2 cellular contexts compared by ENCODE assay signal in the genomic region with DNA sequence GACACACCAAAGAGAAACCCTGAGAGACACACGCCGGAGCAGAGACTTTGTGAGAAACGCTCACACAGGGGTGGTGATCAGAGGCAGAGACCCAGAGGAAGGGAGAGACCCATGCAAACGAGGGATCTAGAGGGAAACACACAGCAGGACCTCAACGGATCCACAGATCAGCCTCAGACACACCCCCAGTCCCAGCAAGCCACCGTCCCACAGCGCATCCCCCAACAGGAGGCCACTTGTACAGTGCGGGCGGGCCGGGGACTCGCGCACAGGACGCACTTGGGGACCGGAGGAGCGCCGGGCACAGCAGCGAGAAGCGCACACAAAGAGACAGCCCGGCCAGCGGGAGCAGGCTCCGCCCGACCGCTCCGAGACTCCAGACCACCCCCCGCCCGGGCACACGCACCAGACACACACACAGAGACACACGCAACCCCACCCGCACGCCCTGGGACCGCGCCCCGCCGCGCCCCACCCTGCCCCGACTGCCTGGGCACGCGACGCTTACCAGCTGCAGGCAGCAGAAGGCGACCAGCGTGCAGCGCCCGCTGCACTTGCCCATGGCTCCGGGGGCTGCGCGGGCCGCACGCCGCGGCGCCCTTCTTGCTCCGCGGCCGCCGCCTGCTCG.
TF ChIP-seq lines count a peak whose summit lies in the region.

No MANE protein-coding gene starts in this region.

TF ChIP-seq in HEK293, 187 proteins besides CTCF, POLR2A, EP300 and RAD21 (continues in another document):
- TF ChIP-seq ZNF214 (tag by site-specific recombination; IDR thresholded peaks at IDR 0.05; ENCODE audit: borderline replicate concordance) = no peak
- TF ChIP-seq HOXC10 (CRISPR knock-in tag; IDR thresholded peaks at IDR 0.05) = no peak
- no peak for TF ChIP-seq GLI4 (tag by site-specific recombination; IDR thresholded peaks at IDR 0.05)
- TF ChIP-seq ZNF341 (tag by site-specific recombination; IDR thresholded peaks at IDR 0.05; ENCODE audit: low read depth) = peak; percentile 65
- TF ChIP-seq, protein P1, sequence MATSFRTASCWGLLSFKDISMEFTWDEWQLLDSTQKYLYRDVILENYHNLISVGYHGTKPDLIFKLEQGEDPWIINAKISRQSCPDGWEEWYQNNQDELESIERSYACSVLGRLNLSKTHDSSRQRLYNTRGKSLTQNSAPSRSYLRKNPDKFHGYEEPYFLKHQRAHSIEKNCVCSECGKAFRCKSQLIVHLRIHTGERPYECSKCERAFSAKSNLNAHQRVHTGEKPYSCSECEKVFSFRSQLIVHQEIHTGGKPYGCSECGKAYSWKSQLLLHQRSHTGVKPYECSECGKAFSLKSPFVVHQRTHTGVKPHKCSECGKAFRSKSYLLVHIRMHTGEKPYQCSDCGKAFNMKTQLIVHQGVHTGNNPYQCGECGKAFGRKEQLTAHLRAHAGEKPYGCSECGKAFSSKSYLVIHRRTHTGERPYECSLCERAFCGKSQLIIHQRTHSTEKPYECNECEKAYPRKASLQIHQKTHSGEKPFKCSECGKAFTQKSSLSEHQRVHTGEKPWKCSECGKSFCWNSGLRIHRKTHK (tag by site-specific recombination; IDR thresholded peaks at IDR 0.05) = no peak
- no peak for TF ChIP-seq ZNF701 (tag by site-specific recombination; IDR thresholded peaks at IDR 0.05)
- TF ChIP-seq ZNF585B (tag by site-specific recombination; IDR thresholded peaks at IDR 0.05) = no peak
- no peak for TF ChIP-seq ZFP3 (tag by site-specific recombination; IDR thresholded peaks at IDR 0.05; ENCODE audit: low read depth)
- TF ChIP-seq ZBTB21 (tag by site-specific recombination; IDR thresholded peaks at IDR 0.05) = no peak
- TF ChIP-seq ZBTB8A (tag by site-specific recombination; IDR thresholded peaks at IDR 0.05) = peak; percentile 83
- TF ChIP-seq BCL11B (tag by site-specific recombination; IDR thresholded peaks at IDR 0.05; ENCODE audit: low read depth) = no peak
- TF ChIP-seq, protein P2, sequence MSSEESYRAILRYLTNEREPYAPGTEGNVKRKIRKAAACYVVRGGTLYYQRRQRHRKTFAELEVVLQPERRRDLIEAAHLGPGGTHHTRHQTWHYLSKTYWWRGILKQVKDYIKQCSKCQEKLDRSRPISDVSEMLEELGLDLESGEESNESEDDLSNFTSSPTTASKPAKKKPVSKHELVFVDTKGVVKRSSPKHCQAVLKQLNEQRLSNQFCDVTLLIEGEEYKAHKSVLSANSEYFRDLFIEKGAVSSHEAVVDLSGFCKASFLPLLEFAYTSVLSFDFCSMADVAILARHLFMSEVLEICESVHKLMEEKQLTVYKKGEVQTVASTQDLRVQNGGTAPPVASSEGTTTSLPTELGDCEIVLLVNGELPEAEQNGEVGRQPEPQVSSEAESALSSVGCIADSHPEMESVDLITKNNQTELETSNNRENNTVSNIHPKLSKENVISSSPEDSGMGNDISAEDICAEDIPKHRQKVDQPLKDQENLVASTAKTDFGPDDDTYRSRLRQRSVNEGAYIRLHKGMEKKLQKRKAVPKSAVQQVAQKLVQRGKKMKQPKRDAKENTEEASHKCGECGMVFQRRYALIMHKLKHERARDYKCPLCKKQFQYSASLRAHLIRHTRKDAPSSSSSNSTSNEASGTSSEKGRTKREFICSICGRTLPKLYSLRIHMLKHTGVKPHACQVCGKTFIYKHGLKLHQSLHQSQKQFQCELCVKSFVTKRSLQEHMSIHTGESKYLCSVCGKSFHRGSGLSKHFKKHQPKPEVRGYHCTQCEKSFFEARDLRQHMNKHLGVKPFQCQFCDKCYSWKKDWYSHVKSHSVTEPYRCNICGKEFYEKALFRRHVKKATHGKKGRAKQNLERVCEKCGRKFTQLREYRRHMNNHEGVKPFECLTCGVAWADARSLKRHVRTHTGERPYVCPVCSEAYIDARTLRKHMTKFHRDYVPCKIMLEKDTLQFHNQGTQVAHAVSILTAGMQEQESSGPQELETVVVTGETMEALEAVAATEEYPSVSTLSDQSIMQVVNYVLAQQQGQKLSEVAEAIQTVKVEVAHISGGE (tag by site-specific recombination; conservative IDR thresholded peaks at IDR 0.05; ENCODE audit: low read depth) = peak; percentile 58
- TF ChIP-seq YY2 (tag by site-specific recombination; IDR thresholded peaks at IDR 0.05) = no peak
- no peak for TF ChIP-seq ZNF311 (tag by site-specific recombination; IDR thresholded peaks at IDR 0.05; ENCODE audit: borderline replicate concordance)
- TF ChIP-seq, protein P3, sequence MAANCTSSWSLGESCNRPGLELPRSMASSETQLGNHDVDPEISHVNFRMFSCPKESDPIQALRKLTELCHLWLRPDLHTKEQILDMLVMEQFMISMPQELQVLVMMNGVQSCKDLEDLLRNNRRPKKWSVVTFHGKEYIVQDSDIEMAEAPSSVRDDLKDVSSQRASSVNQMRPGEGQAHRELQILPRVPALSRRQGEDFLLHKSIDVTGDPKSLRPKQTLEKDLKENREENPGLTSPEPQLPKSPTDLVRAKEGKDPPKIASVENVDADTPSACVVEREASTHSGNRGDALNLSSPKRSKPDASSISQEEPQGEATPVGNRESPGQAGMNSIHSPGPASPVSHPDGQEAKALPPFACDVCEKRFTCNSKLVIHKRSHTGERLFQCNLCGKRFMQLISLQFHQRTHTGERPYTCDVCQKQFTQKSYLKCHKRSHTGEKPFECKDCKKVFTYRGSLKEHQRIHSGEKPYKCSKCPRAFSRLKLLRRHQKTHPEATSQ (tag by site-specific recombination; IDR thresholded peaks at IDR 0.05) = no peak
- no peak for TF ChIP-seq ZNF785 (tag by site-specific recombination; IDR thresholded peaks at IDR 0.05)
- TF ChIP-seq ZNF521 (tag by site-specific recombination; IDR thresholded peaks at IDR 0.05) = no peak
- no peak for TF ChIP-seq ZNF157 (tag by site-specific recombination; IDR thresholded peaks at IDR 0.05)
- no peak for TF ChIP-seq WT1 (tag by site-specific recombination; IDR thresholded peaks at IDR 0.05)
- TF ChIP-seq ZNF76 (tag by site-specific recombination; IDR thresholded peaks at IDR 0.05; ENCODE audit: borderline replicate concordance, low read depth) = peak; percentile 58; the same call in 1 of the 2 replicates
- TF ChIP-seq, protein P4, sequence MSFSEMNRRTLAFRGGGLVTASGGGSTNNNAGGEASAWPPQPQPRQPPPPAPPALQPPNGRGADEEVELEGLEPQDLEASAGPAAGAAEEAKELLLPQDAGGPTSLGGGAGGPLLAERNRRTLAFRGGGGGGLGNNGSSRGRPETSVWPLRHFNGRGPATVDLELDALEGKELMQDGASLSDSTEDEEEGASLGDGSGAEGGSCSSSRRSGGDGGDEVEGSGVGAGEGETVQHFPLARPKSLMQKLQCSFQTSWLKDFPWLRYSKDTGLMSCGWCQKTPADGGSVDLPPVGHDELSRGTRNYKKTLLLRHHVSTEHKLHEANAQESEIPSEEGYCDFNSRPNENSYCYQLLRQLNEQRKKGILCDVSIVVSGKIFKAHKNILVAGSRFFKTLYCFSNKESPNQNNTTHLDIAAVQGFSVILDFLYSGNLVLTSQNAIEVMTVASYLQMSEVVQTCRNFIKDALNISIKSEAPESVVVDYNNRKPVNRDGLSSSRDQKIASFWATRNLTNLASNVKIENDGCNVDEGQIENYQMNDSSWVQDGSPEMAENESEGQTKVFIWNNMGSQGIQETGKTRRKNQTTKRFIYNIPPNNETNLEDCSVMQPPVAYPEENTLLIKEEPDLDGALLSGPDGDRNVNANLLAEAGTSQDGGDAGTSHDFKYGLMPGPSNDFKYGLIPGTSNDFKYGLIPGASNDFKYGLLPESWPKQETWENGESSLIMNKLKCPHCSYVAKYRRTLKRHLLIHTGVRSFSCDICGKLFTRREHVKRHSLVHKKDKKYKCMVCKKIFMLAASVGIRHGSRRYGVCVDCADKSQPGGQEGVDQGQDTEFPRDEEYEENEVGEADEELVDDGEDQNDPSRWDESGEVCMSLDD (tag by site-specific recombination; IDR thresholded peaks at IDR 0.05) = no peak
- TF ChIP-seq KLF16 (tag by site-specific recombination; IDR thresholded peaks at IDR 0.05) = no peak; the same call in 1 of the 2 replicates

TF ChIP-seq in K562, 482 proteins besides CTCF, POLR2A, EP300 and RAD21:
- no peak for TF ChIP-seq ETV1 (tag; conservative IDR thresholded peaks at IDR 0.05; ENCODE audit: low read depth)
- TF ChIP-seq HDAC6 (IDR thresholded peaks at IDR 0.05; ENCODE audit: low read depth, low read length) = peak; percentile 92; the same call in 1 of the 2 replicates
